ENCODE assay signal across 13 cellular contexts in genomic region chr2:174210861-174211260, GRCh38. TPM values are rescaled to one million over a fixed set of nuclear protein-coding genes. Genes with fewer than 3 reads are reported as not detected.
A peak's percentile ranks its signal among the peaks of the same experiment; 100 is the strongest.
DNase-seq lines count a peak whose midpoint lies in the region; ATAC-seq and TF ChIP-seq lines count a peak whose summit lies in the region.
"Had no signal": no experiment of that assay in that cellular context is flagged by ENCODE, and none has a peak within 500 bp of the region (broad histone marks: within the 10 kb centered on the region; RNA-seq: fewer than 3 reads in every experiment).

No MANE protein-coding gene starts in this region.

- TF ChIP-seq CTCF in endodermal cell (conservative IDR thresholded peaks at IDR 0.05) = no peak
- no peak for TF ChIP-seq CTCF in SK-N-SH (IDR thresholded peaks at IDR 0.05)

- H3F3A ChIP-seq in SK-N-SH (replicated peaks; ENCODE audit: insufficient read depth) = no peaks in the 10 kb centered on the region

- CTCF ChIA-PET in SK-N-SH (lab: Yijun Ruan, JAX) = no interaction called here

- ATAC-seq in HG02759 (IDR thresholded peaks at IDR 0.05; ENCODE audit: unreplicated experiment) = no peak
- no peak for ATAC-seq in GM21529 (IDR thresholded peaks at IDR 0.05; ENCODE audit: unreplicated experiment)

- no peaks in the 10 kb centered on the region for H3K36me3 Mint-ChIP-seq in endodermal cell (ENCODE audit: low read depth)

- DNase-seq in CMK (ENCODE audit: low read depth) (peak; percentile 61), GF-D8 (lab: John Stamatoyannopoulos, UW) (peak; percentile 5), OCI-M1 (lab: John Stamatoyannopoulos, UW) (peak; percentile 68), endodermal cell (no peak), SK-N-SH (no peak)
- DNase-seq: ACHN; CD4-positive, CD25-positive, alpha-beta regulatory T cell; HCEC 1CT; NCI-H187 treated with DMSO at 0.1 percent for 48 hours; NCI-H526; SHP77 treated with DMSO at 0.1 percent for 48 hours had no signal

- H3K36me3 ChIP-seq in endodermal cell (ENCODE audit: control insufficient read depth, insufficient read depth, low read length) (peaks cover 7% of the 10 kb centered on the region), SK-N-SH (replicated peaks in 1 of 2; ENCODE audit: control insufficient read depth in 1 of 2, insufficient read depth in 2 of 2, low read length in 1 of 2) (peaks cover 4 to 15% of the 10 kb centered on the region in 2 experiments)

- no peak overlapping the region for H2AFZ ChIP-seq in SK-N-SH (ENCODE audit: low read depth)

- no peak overlapping the region for H3K9ac ChIP-seq in endodermal cell (ENCODE audit: extremely low read depth, low read length, poor library complexity, severe bottlenecking)
- H3K9ac ChIP-seq in SK-N-SH = no peak overlapping the region

- no peaks in the 10 kb centered on the region for H3K9me3 ChIP-seq in endodermal cell (ENCODE audit: control insufficient read depth, low read length)
- no peaks in the 10 kb centered on the region for H3K9me3 ChIP-seq in SK-N-SH

- H3K4me1 Mint-ChIP-seq in endodermal cell = peaks cover 29% of the 10 kb centered on the region

- no peaks in the 10 kb centered on the region for H3K9me2 ChIP-seq in SK-N-SH

- peak overlapping the region; percentile 31 for H3K4me3 ChIP-seq in endodermal cell (ENCODE audit: low read length)
- no peak overlapping the region for H3K4me3 ChIP-seq in SK-N-SH (ENCODE audit: low read depth in 2 of 2, low read length in 1 of 2)

- no peaks in the 10 kb centered on the region for H3K27me3 Mint-ChIP-seq in endodermal cell (ENCODE audit: insufficient read depth)
- H3K27me3 Mint-ChIP-seq: CD4-positive, CD25-positive, alpha-beta regulatory T cell had no signal

- H4K20me1 ChIP-seq in SK-N-SH (ENCODE audit: insufficient read depth) = 0 out of 2 replicates have a peak, but pooled peaks cover 10% of the 10 kb centered on the region

- no peaks in the 10 kb centered on the region for H3K9me3 Mint-ChIP-seq in endodermal cell
- H3K9me3 Mint-ChIP-seq: CD4-positive, CD25-positive, alpha-beta regulatory T cell had no signal

- no peak overlapping the region for H3K4me3 Mint-ChIP-seq in endodermal cell
- H3K4me3 Mint-ChIP-seq: CD4-positive, CD25-positive, alpha-beta regulatory T cell had no signal

- no peak for TF ChIP-seq EP300 in SK-N-SH (IDR thresholded peaks at IDR 0.05; ENCODE audit: borderline replicate concordance in 1 of 2, low read depth in 1 of 2, low read length in 1 of 2)

- peak overlapping the region; percentile 78 for H3K27ac Mint-ChIP-seq in endodermal cell
- H3K27ac Mint-ChIP-seq: CD4-positive, CD25-positive, alpha-beta regulatory T cell had no signal

- peaks cover 54% of the 10 kb centered on the region for H3K79me2 ChIP-seq in SK-N-SH (ENCODE audit: insufficient read depth)

- H3K4me1 ChIP-seq in endodermal cell (ENCODE audit: control insufficient read depth, insufficient read depth, low read length) (peaks cover 8% of the 10 kb centered on the region), SK-N-SH (ENCODE audit: control insufficient read depth in 1 of 2, insufficient read depth in 2 of 2, low read depth in 1 of 2, low read length in 1 of 2) (no peaks in the 10 kb centered on the region; a peak in 2 of 4 replicates)

- H3K4me2 ChIP-seq in SK-N-SH = no peak overlapping the region

- H3K27me3 ChIP-seq in endodermal cell (ENCODE audit: control insufficient read depth, insufficient read depth, low read length, poor library complexity, severe bottlenecking) (no peaks in the 10 kb centered on the region), SK-N-SH (ENCODE audit: insufficient read depth) (no peaks in the 10 kb centered on the region)

- H3K27ac ChIP-seq in endodermal cell (ENCODE audit: low read depth, low read length) (no peak overlapping the region), SK-N-SH (ENCODE audit: low read depth in 2 of 2, low read length in 1 of 2) (no peak overlapping the region)

- POLR2A ChIA-PET in SK-N-SH (lab: Yijun Ruan, JAX) = no interaction called here

- WGBS in endodermal cell (ENCODE audit: insufficient coverage in 1 of 2, insufficient read length in 1 of 2), 2 experiments = 69% methylated on average over 1 of the region's 2 CpGs; no CpG with 5 or more reads in 1 of the 2 experiments
- WGBS in SK-N-SH (ENCODE audit: low lambda C conversion rate) = 100% methylated on average over 2 of the region's 2 CpGs

- TF ChIP-seq RAD21 in SK-N-SH (IDR thresholded peaks at IDR 0.05; ENCODE audit: low read length) = no peak

TF ChIP-seq in SK-N-SH, 30 proteins besides CTCF, POLR2A, EP300 and RAD21 (continues in another document):
- TF ChIP-seq USF2 (IDR thresholded peaks at IDR 0.05; ENCODE audit: borderline replicate concordance, low read depth, low read length) = no peak
- TF ChIP-seq EZH2phosphoT487 (IDR thresholded peaks at IDR 0.05; ENCODE audit: borderline replicate concordance, low read depth) = no peak
- TF ChIP-seq NFIC (IDR thresholded peaks at IDR 0.05; ENCODE audit: borderline replicate concordance) = no peak
- no peak for TF ChIP-seq PBX3 (IDR thresholded peaks at IDR 0.05)
- TF ChIP-seq CHD2 (IDR thresholded peaks at IDR 0.05; ENCODE audit: low read length, partially characterized antibody) = no peak
- no peak for TF ChIP-seq TEAD4 (IDR thresholded peaks at IDR 0.05; ENCODE audit: borderline replicate concordance, insufficient read depth)
- TF ChIP-seq USF1 (IDR thresholded peaks at IDR 0.05; ENCODE audit: borderline replicate concordance, low read depth) = no peak
- TF ChIP-seq JUND (IDR thresholded peaks at IDR 0.05) = no peak
- no peak for TF ChIP-seq IRF3 (IDR thresholded peaks at IDR 0.05; ENCODE audit: low read depth, low read length)
- no peak for TF ChIP-seq FOSL2 (IDR thresholded peaks at IDR 0.05; ENCODE audit: borderline replicate concordance, low read depth)
- TF ChIP-seq REST (IDR thresholded peaks at IDR 0.05; ENCODE audit: low read depth, low read length) = no peak
- no peak for TF ChIP-seq GABPA (IDR thresholded peaks at IDR 0.05; ENCODE audit: low read depth)
- no peak for TF ChIP-seq MEF2A (IDR thresholded peaks at IDR 0.05; ENCODE audit: borderline replicate concordance, low read depth)

RNA-seq across cellular contexts. Expression of gene OLA1, which starts 37.5 kb away (rescaled TPM):
- 100 to 1,000 TPM; 127 to 181 TPM for total RNA-seq in endodermal cell
- polyA plus RNA-seq in endodermal cell (2013, experiment 1 of 2) = 159 TPM
- 163 TPM for polyA plus RNA-seq in endodermal cell (2013, experiment 2 of 2)
- polyA plus RNA-seq in SK-N-SH (2012; rRNA removed) = 46.9 and 63.0 TPM in 2 replicates
- 84.3 and 112 TPM in 2 replicates for polyA plus RNA-seq in SK-N-SH (2012; cell fraction: cytosol; rRNA removed)
- polyA plus RNA-seq in SK-N-SH (2012; cell fraction: nucleus; rRNA removed) = 9.7 and 27.0 TPM in 2 replicates

Comparison
In these comparisons a context has a peak if more than half of its experiments do, and no peak if none do; other contexts are left out.
1. DNase-seq: peak in CMK (single experiment), GF-D8 (single experiment) and OCI-M1 (single experiment); none in endodermal cell (single experiment) and SK-N-SH (single experiment).